In genomic region chr5:147619281-147619680, GRCh38 we compare ENCODE assay signal across 27 cellular contexts.
"Had no signal": no experiment of that assay in that cellular context is flagged by ENCODE, and none has a peak within 500 bp of the region (broad histone marks: within the 10 kb centered on the region; RNA-seq: fewer than 3 reads in every experiment).

No MANE protein-coding gene starts in this region.

- H3K27ac ChIP-seq: gastrocnemius medialis, neutrophil, ovary, right lobe of liver, skin epidermis, stomach, suprapubic skin, tibial artery, upper lobe of right lung had no signal

- H3K27me3 ChIP-seq: gastrocnemius medialis, neutrophil, ovary, right lobe of liver, stomach, suprapubic skin, tibial artery, upper lobe of right lung had no signal

- H3K36me3 ChIP-seq: gastrocnemius medialis, neutrophil, ovary, right lobe of liver, stomach, suprapubic skin, tibial artery, upper lobe of right lung had no signal

- H3K4me3 ChIP-seq: gastrocnemius medialis, ovary, right lobe of liver, skin epidermis, stomach, suprapubic skin, tibial artery, upper lobe of right lung had no signal

- ATAC-seq: activated CD4-positive, CD25-positive, alpha-beta regulatory T cell treated with anti-CD3 and anti-CD28 coated beads, Interleukin-2, amount 50 U/mL, for 24 hours; activated T-cell treated with anti-CD3 and anti-CD28 coated beads, Interleukin-2, amount 50 U/mL, for 4 hours; activated T-helper 17 cell treated with anti-CD3 and anti-CD28 coated beads, Interleukin-2, amount 50 U/mL, for 72 hours; esophagus mucosa; gastrocnemius medialis; left cardiac atrium; right lobe of liver; stimulated activated memory B cell treated with anti-CD40 and anti-IgM and Interleukin-4, amounts not matched to agents 10 μg/mL and 1 μg/mL and 100 μg/mL, for 72 hours; T-cell; upper lobe of right lung had no signal

- DNase-seq: activated CD4-positive, alpha-beta memory T cell treated with anti-CD3 and anti-CD28 coated beads for 36 hours; activated CD4-positive, alpha-beta T cell treated with anti-CD3 and anti-CD28 coated beads for 48 hours; activated gamma-delta T cell treated with Interleukin-2 at 50 U/mL for 16 hours; activated naive CD4-positive, alpha-beta T cell treated with anti-CD3 and anti-CD28 coated beads, Interleukin-2, amount 50 U/mL, for 16 hours; activated T-cell treated with anti-CD3 and anti-CD28 coated beads, Interleukin-2, amount 50 U/mL, for 4 hours; anterior cingulate cortex; central memory CD4-positive, alpha-beta T cell; gastrocnemius medialis; glutamatergic neuron; left cardiac atrium; naive B cell; nephron progenitor cell; ovary; right lobe of liver; stimulated activated CD4-positive, alpha-beta T cell treated with anti-CD3 and anti-CD28 coated beads, Interleukin-4, amount 100 ng/mL, for 4 hours; stimulated activated CD8-positive, alpha-beta memory T cell treated with anti-CD3 and anti-CD28 coated beads, Interleukin-4, amount 100 ng/mL, for 48 hours; stomach; T-cell; tibial artery; upper lobe of right lung had no signal
